In the genomic region with DNA sequence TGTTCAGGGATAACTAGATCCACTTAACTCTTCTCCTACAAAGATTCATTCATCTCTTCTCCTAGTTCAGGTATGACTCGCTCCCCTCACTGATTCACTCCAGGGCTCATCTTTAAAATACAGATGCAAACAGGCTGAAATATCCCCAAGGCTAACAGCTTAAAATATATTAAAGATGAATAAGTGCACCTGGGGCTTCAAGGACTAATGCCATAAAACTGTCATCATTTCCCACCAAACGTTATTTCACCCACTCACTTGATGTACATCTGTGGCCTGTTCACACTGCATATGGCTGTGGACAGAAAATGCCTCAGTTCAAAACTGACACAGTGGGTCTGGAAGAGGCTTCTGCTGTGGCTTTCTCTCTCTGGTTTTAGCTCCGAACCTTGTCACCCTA, we compare ENCODE assay signal across 19 cellular contexts.
DNase-seq lines count a peak whose midpoint lies in the region; ATAC-seq, FAIRE-seq and TF ChIP-seq lines count a peak whose summit lies in the region.
"Had no signal": no experiment of that assay in that cellular context is flagged by ENCODE, and none has a peak within 500 bp of the region (broad histone marks: within the 10 kb centered on the region; RNA-seq: fewer than 3 reads in every experiment).

No MANE protein-coding gene starts in this region.

- H3K4me2 ChIP-seq in keratinocyte (ENCODE audit: control insufficient read depth, extremely low read depth, insufficient read depth, low read depth, low read length) = peak overlapping the region; percentile 60

- no peak overlapping the region for H3K27ac Mint-ChIP-seq in stimulated activated memory B cell treated with anti-CD40 and anti-IgM and Interleukin-4, amounts not matched to agents 10 μg/mL and 1 μg/mL and 100 μg/mL, for 72 hours
- H3K27ac Mint-ChIP-seq: activated naive CD8-positive, alpha-beta T cell treated with anti-CD3 and anti-CD28 coated beads, Interleukin-2, amount 50 U/mL, for 24 hours; natural killer cell treated with Interleukin-12 subunit alpha and Interleukin-12 subunit beta and Interleukin-15 and Interleukin-18, amount 100 ng/mL, for 72 hours had no signal

- H3K9me3 Mint-ChIP-seq in stimulated activated memory B cell treated with anti-CD40 and anti-IgM and Interleukin-4, amounts not matched to agents 10 μg/mL and 1 μg/mL and 100 μg/mL, for 72 hours = peaks cover 6% of the 10 kb centered on the region

- peak; percentile 19 for DNase-seq in RKO (ENCODE audit: low spot score)
- peak; percentile 23 for DNase-seq in keratinocyte (ENCODE audit: low read depth, low spot score)
- no peak for DNase-seq in BE2C
- no peak for DNase-seq in stimulated activated CD4-positive, alpha-beta T cell treated with anti-CD3 and anti-CD28 coated beads, Interleukin-4, amount 100 ng/mL, for 4 hours
- DNase-seq in germinal center (ENCODE audit: low spot score) = no peak
- DNase-seq: activated CD4-positive, alpha-beta T cell treated with anti-CD3 and anti-CD28 coated beads, Interleukin-2, amount 50 U/mL, for 4 hours; activated naive CD8-positive, alpha-beta T cell treated with anti-CD3 and anti-CD28 coated beads, Interleukin-2, amount 50 U/mL, for 24 hours; activated T-cell treated with anti-CD3 and anti-CD28 coated beads, Interleukin-2, amount 50 U/mL, for 1 hour; Kasumi-1; psoas muscle; stimulated activated CD4-positive, alpha-beta T cell treated with anti-CD3 and anti-CD28 coated beads, Interleukin-15, amount 100 ng/mL, for 24 hours had no signal

- peaks cover 5% of the 10 kb centered on the region for H3K36me3 Mint-ChIP-seq in stimulated activated memory B cell treated with anti-CD40 and anti-IgM and Interleukin-4, amounts not matched to agents 10 μg/mL and 1 μg/mL and 100 μg/mL, for 72 hours
- H3K36me3 Mint-ChIP-seq: natural killer cell treated with Interleukin-12 subunit alpha and Interleukin-12 subunit beta and Interleukin-15 and Interleukin-18, amount 100 ng/mL, for 72 hours had no signal

- no peaks in the 10 kb centered on the region for H3K36me3 ChIP-seq in keratinocyte (ENCODE audit: control insufficient read depth in 2 of 2, extremely low read depth in 1 of 2, insufficient read depth in 2 of 2, low read length in 2 of 2)
- H3K36me3 ChIP-seq in BE2C = no peaks in the 10 kb centered on the region
- H3K36me3 ChIP-seq: gastroesophageal sphincter had no signal

- no peaks in the 10 kb centered on the region for H3K27me3 Mint-ChIP-seq in stimulated activated memory B cell treated with anti-CD40 and anti-IgM and Interleukin-4, amounts not matched to agents 10 μg/mL and 1 μg/mL and 100 μg/mL, for 72 hours
- H3K27me3 Mint-ChIP-seq: activated naive CD8-positive, alpha-beta T cell treated with anti-CD3 and anti-CD28 coated beads, Interleukin-2, amount 50 U/mL, for 24 hours; natural killer cell treated with Interleukin-12 subunit alpha and Interleukin-12 subunit beta and Interleukin-15 and Interleukin-18, amount 100 ng/mL, for 72 hours had no signal

- H3K4me3 Mint-ChIP-seq in stimulated activated memory B cell treated with anti-CD40 and anti-IgM and Interleukin-4, amounts not matched to agents 10 μg/mL and 1 μg/mL and 100 μg/mL, for 72 hours = no peak overlapping the region
- H3K4me3 Mint-ChIP-seq: activated naive CD8-positive, alpha-beta T cell treated with anti-CD3 and anti-CD28 coated beads, Interleukin-2, amount 50 U/mL, for 24 hours; natural killer cell treated with Interleukin-12 subunit alpha and Interleukin-12 subunit beta and Interleukin-15 and Interleukin-18, amount 100 ng/mL, for 72 hours had no signal

- no peaks in the 10 kb centered on the region for H3K4me1 Mint-ChIP-seq in stimulated activated memory B cell treated with anti-CD40 and anti-IgM and Interleukin-4, amounts not matched to agents 10 μg/mL and 1 μg/mL and 100 μg/mL, for 72 hours
- H3K4me1 Mint-ChIP-seq: activated naive CD8-positive, alpha-beta T cell treated with anti-CD3 and anti-CD28 coated beads, Interleukin-2, amount 50 U/mL, for 24 hours had no signal

- H3K4me3 ChIP-seq in keratinocyte (ENCODE audit: control insufficient read depth in 2 of 3, extremely low read depth in 1 of 3, insufficient read depth in 2 of 3, low read depth in 1 of 3, low read length in 3 of 3) (no peak overlapping the region), BE2C (ENCODE audit: low read depth, low read length) (no peak overlapping the region)
- H3K4me3 ChIP-seq: gastroesophageal sphincter, lung, psoas muscle, SK-N-MC had no signal

- FAIRE-seq in keratinocyte (lab: Jason Lieb, UNC) = no peak
- FAIRE-seq: H1 had no signal

- H4K20me1 ChIP-seq in keratinocyte (ENCODE audit: control insufficient read depth, extremely low read depth, insufficient read depth, low read length) = no peaks in the 10 kb centered on the region

- TF ChIP-seq CTCF in keratinocyte (optimal IDR thresholded peaks at IDR 0.05 in 1 of 3, IDR thresholded peaks at IDR 0.05 in 1 of 3, conservative IDR thresholded peaks at IDR 0.05 in 1 of 3; ENCODE audit: extremely low read depth in 1 of 3, insufficient read depth in 2 of 3, low read length in 3 of 3) (no peak), BE2C (IDR thresholded peaks at IDR 0.05; ENCODE audit: low read depth, low read length) (no peak)

- H3K27ac ChIP-seq in keratinocyte (ENCODE audit: control insufficient read depth, insufficient read depth, low read length) = peak overlapping the region; percentile 70
- H3K27ac ChIP-seq: psoas muscle, SK-N-MC had no signal

- H2AFZ ChIP-seq in keratinocyte (ENCODE audit: control insufficient read depth, low read length) = no peak overlapping the region

- peak overlapping the region; percentile 50 for H3K9ac ChIP-seq in keratinocyte (ENCODE audit: control insufficient read depth, extremely low read depth, insufficient read depth, low read length)

- peak; percentile 20 for ATAC-seq in GM18867 (IDR thresholded peaks at IDR 0.05; ENCODE audit: unreplicated experiment)
- ATAC-seq in HG02885 (IDR thresholded peaks at IDR 0.05; ENCODE audit: poor library complexity, unreplicated experiment) = peak; percentile 18
- ATAC-seq in stimulated activated memory B cell treated with anti-CD40 and anti-IgM and Interleukin-4, amounts not matched to agents 10 μg/mL and 1 μg/mL and 100 μg/mL, for 72 hours = no peak
- ATAC-seq: activated naive CD8-positive, alpha-beta T cell treated with anti-CD3 and anti-CD28 coated beads, Interleukin-2, amount 50 U/mL, for 24 hours; gastroesophageal sphincter; natural killer cell treated with Interleukin-12 subunit alpha and Interleukin-12 subunit beta and Interleukin-15 and Interleukin-18, amount 100 ng/mL, for 72 hours; psoas muscle had no signal

- H3K9me1 ChIP-seq in keratinocyte (ENCODE audit: control insufficient read depth, extremely low read depth, insufficient read depth, low read length) = no peaks in the 10 kb centered on the region

- dilution Hi-C loops in keratinocyte (cut with MboI; ENCODE audit: extremely low pct_ligation_motif_present, low sequenced_read_pairs) = no loop called here

- H3K79me2 ChIP-seq in keratinocyte (ENCODE audit: control insufficient read depth, insufficient read depth, low read length) = no peaks in the 10 kb centered on the region

- H3K27me3 ChIP-seq in keratinocyte (ENCODE audit: control insufficient read depth, extremely low read depth, insufficient read depth, low read length) (no peaks in the 10 kb centered on the region), BE2C (no peaks in the 10 kb centered on the region)
- H3K27me3 ChIP-seq: gastroesophageal sphincter had no signal

- H3K9me3 ChIP-seq in keratinocyte (ENCODE audit: control insufficient read depth, low read depth, low read length) (no peaks in the 10 kb centered on the region), BE2C (no peaks in the 10 kb centered on the region)
- H3K9me3 ChIP-seq: gastroesophageal sphincter, psoas muscle had no signal

- H3K4me1 ChIP-seq in keratinocyte (ENCODE audit: control insufficient read depth, extremely low read depth, insufficient read depth, low read length) = peaks cover 18% of the 10 kb centered on the region
- H3K4me1 ChIP-seq in BE2C = peaks cover 10% of the 10 kb centered on the region
- H3K4me1 ChIP-seq: psoas muscle had no signal

Comparison
In these comparisons a context has a peak if more than half of its experiments do, and no peak if none do; other contexts are left out.
1. DNase-seq: peak in RKO (single experiment) and keratinocyte (single experiment); none in BE2C (single experiment), stimulated activated CD4-positive, alpha-beta T cell treated with anti-CD3 and anti-CD28 coated beads, Interleukin-4, amount 100 ng/mL, for 4 hours (0 of 2) and germinal center (single experiment).